8 cellular contexts compared by ENCODE assay signal in genomic region chr3:155871746-155872158, GRCh38. TPM values are rescaled to one million over a fixed set of nuclear protein-coding genes. Genes with fewer than 3 reads are reported as not detected.
A peak's percentile ranks its signal among the peaks of the same experiment; 100 is the strongest.
DNase-seq lines count a peak whose midpoint lies in the region; ATAC-seq and TF ChIP-seq lines count a peak whose summit lies in the region.

No MANE protein-coding gene starts in this region.

- BruUV-seq in OCI-LY7 (replicated peaks; lab: Mats Ljungman, UMichigan) = no TSS peak

- DNase-seq in GM06990 (ENCODE audit: extremely low read depth, insufficient read length) (no peak), OCI-LY7 (ENCODE audit: low spot score) (no peak), NCI-H446 (lab: John Stamatoyannopoulos, UW) (no peak), NCI-H2171 treated with DMSO at 0.1 percent for 48 hours (lab: John Stamatoyannopoulos, UW) (no peak)
- DNase-seq in activated effector memory CD4-positive, alpha-beta T cell treated with Interleukin-2 at 50 U/mL for 16 hours = no peak

- H3K4me1 ChIP-seq in OCI-LY7 (ENCODE audit: insufficient read depth, low read length, poor library complexity, severe bottlenecking) (peaks cover 28% of the 10 kb centered on the region), esophagus (ENCODE audit: control insufficient read depth in 2 of 2, insufficient read depth in 2 of 2, low read length in 1 of 2) (no peaks in the 10 kb centered on the region), parathyroid adenoma (no peaks in the 10 kb centered on the region)

- H3K27ac ChIP-seq in OCI-LY7 (ENCODE audit: low read depth, low read length, poor library complexity, severe bottlenecking) (peak overlapping the region; percentile 81), esophagus (ENCODE audit: low read depth in 2 of 2, low read length in 1 of 2) (peak overlapping the region; percentile 92 to 95), parathyroid adenoma (peak overlapping the region; percentile 94)

- H3K4me3 ChIP-seq in GM06990 (replicated peaks; ENCODE audit: low read depth, low read length) = peak overlapping the region; percentile 98
- peak overlapping the region; percentile 88 for H3K4me3 ChIP-seq in OCI-LY7 (ENCODE audit: low read depth, low read length, poor library complexity, severe bottlenecking)
- peak overlapping the region; percentile 80 to 98 for H3K4me3 ChIP-seq in esophagus (ENCODE audit: low read depth in 1 of 2, low read length in 2 of 2)
- peak overlapping the region; percentile 90 for H3K4me3 ChIP-seq in parathyroid adenoma (ENCODE audit: low read depth, low read length)

- peaks cover 35% of the 10 kb centered on the region for H4K20me1 ChIP-seq in OCI-LY7 (ENCODE audit: insufficient read depth, low read length)

- H3K9me3 ChIP-seq in OCI-LY7 (ENCODE audit: low read length) (no peaks in the 10 kb centered on the region), esophagus (ENCODE audit: control insufficient read depth in 2 of 2, insufficient read depth in 1 of 2, low read depth in 1 of 2, low read length in 1 of 2) (no peaks in the 10 kb centered on the region), parathyroid adenoma (ENCODE audit: control insufficient read depth, low read length) (no peaks in the 10 kb centered on the region)

- H2AFZ ChIP-seq in OCI-LY7 (ENCODE audit: low read length) (peak overlapping the region; percentile 65; the same call in 1 of the 2 replicates), parathyroid adenoma (peak overlapping the region; percentile 96)

- intact Hi-C loops in OCI-LY7 (cut with micrococcal nuclease; ENCODE audit: unreplicated experiment) = loop anchor here (5.0 to 10.0 kb wide), 4 partner anchors 119 to 1293 kb away; partner anchors contain the start of genes CCNL1 and MME

- 0 to 1% methylated on average over 19 of the region's 19 CpGs for WGBS in esophagus, 2 donors

- no peaks in the 10 kb centered on the region for H3K9me2 ChIP-seq in OCI-LY7 (ENCODE audit: insufficient read depth, low read length)

- H3K79me2 ChIP-seq in OCI-LY7 (ENCODE audit: insufficient read depth, low read depth, low read length) = peaks cover 62% of the 10 kb centered on the region
- H3K79me2 ChIP-seq in parathyroid adenoma = peaks cover 29% of the 10 kb centered on the region

- no peak for TF ChIP-seq CTCF in GM06990 (IDR thresholded peaks at IDR 0.05; ENCODE audit: insufficient read depth, low read length, poor library complexity, severe bottlenecking)
- no peak for TF ChIP-seq CTCF in OCI-LY7 (conservative IDR thresholded peaks at IDR 0.05; ENCODE audit: low read length)
- TF ChIP-seq CTCF in parathyroid adenoma (IDR thresholded peaks at IDR 0.05) = no peak

- peak; percentile 5 for ATAC-seq in GM21576 (IDR thresholded peaks at IDR 0.05; ENCODE audit: unreplicated experiment)

- no peaks in the 10 kb centered on the region for H3K27me3 ChIP-seq in GM06990 (replicated peaks; ENCODE audit: control insufficient read depth, insufficient read depth, low read length)
- H3K27me3 ChIP-seq in esophagus (ENCODE audit: control insufficient read depth in 1 of 2, insufficient read depth in 2 of 2, low read length in 2 of 2) = no peaks in the 10 kb centered on the region
- no peaks in the 10 kb centered on the region for H3K27me3 ChIP-seq in parathyroid adenoma (ENCODE audit: control insufficient read depth, insufficient read depth, low read length)

- H3K36me3 ChIP-seq in GM06990 (ENCODE audit: control insufficient read depth, insufficient read depth, low read length) = no peaks in the 10 kb centered on the region
- peaks cover 14% of the 10 kb centered on the region; the same call in 1 of the 2 replicates for H3K36me3 ChIP-seq in OCI-LY7 (ENCODE audit: insufficient read depth, low read length)
- no peaks in the 10 kb centered on the region for H3K36me3 ChIP-seq in esophagus (ENCODE audit: control insufficient read depth in 2 of 2, insufficient read depth in 2 of 2, low read length in 1 of 2)
- H3K36me3 ChIP-seq in parathyroid adenoma (ENCODE audit: control insufficient read depth, insufficient read depth, low read length) = no peaks in the 10 kb centered on the region

- CTCF ChIA-PET in OCI-LY7 (lab: Charles Lee; ENCODE audit: unreplicated experiment) = interaction anchor here (0.6 to 1.6 kb wide), 3 partner anchors 10 to 668 kb away, joined by 3 to 4 read pairs (median 3); no protein-coding TSS in a partner anchor

- H3K4me2 ChIP-seq in OCI-LY7 (ENCODE audit: low read length) = peak overlapping the region; percentile 98
- H3K4me2 ChIP-seq in parathyroid adenoma (ENCODE audit: low read length) = peak overlapping the region; percentile 73

- POLR2A ChIA-PET in OCI-LY7 (lab: Charles Lee) = interaction anchor here (0.6 to 2.2 kb wide), 11 partner anchors 10 to 1547 kb away, joined by 3 to 10 read pairs (median 4); no protein-coding TSS in a partner anchor

- H3K9ac ChIP-seq in parathyroid adenoma = peak overlapping the region; percentile 87

RNA-seq across cellular contexts. Expression of gene GMPS, which starts 1.3 kb away (rescaled TPM):
- total RNA-seq in OCI-LY7 (2014; rRNA removed; shearing (Covaris generic)) = 32.3 and 37.6 TPM in 2 replicates
- 116 and 118 TPM in 2 replicates for total RNA-seq in OCI-LY7 (2022)
- polyA plus RNA-seq in esophagus = 10 to 100 TPM; 12.0 to 26.7 TPM

RNA-seq across cellular contexts. Expression of gene SLC33A1, which starts 17.5 kb away (rescaled TPM):
- 20.9 and 21.9 TPM in 2 replicates for total RNA-seq in OCI-LY7 (2014; rRNA removed; shearing (Covaris generic))
- 26.4 and 27.6 TPM in 2 replicates for total RNA-seq in OCI-LY7 (2022)
- 1 to 10 TPM; 4.1 to 7.1 TPM for polyA plus RNA-seq in esophagus
